In the genomic region with DNA sequence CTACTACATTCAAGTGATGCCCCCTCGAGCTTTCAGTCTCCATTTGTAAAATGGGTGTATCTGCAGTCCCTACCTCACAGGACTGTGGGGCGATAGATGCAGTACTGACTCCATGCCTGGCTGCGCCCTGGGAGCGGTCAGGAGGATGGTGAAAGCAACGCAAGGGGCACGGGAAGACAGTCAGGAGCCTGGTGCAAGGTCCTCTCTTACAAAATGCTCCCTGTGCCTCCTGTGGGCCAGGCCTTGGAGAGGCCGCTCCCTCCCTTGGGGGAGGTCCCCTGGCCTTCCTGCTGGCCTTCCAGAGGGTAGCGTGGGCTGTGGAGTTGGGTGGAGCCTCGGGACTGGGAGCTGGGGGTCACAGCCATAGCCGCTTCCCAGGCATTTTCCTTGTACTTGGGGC, we compare ENCODE assay signal across 31 cellular contexts. TPM values are rescaled to one million over a fixed set of nuclear protein-coding genes. Genes with fewer than 3 reads are reported as not detected.
"Had no signal": no experiment of that assay in that cellular context is flagged by ENCODE, and none has a peak within 500 bp of the region (broad histone marks: within the 10 kb centered on the region; RNA-seq: fewer than 3 reads in every experiment).

No MANE protein-coding gene starts in this region.

- H3K9me3 ChIP-seq: breast epithelium, gastroesophageal sphincter, neutrophil, ovary, stomach, thyroid gland, upper lobe of left lung, vagina had no signal

- H3K27ac ChIP-seq: breast epithelium, gastroesophageal sphincter, hepatocyte, neutrophil, ovary, stomach, thyroid gland, upper lobe of left lung, vagina had no signal

- H3K4me3 ChIP-seq: breast epithelium, gastroesophageal sphincter, hepatocyte, ovary, smooth muscle cell, stomach, thyroid gland, upper lobe of left lung, vagina had no signal

- H3K4me3 Mint-ChIP-seq: activated CD4-positive, alpha-beta T cell treated with anti-CD3 and anti-CD28 coated beads for 36 hours; activated CD8-positive, alpha-beta memory T cell treated with anti-CD3 and anti-CD28 coated beads, Interleukin-2, amount 10 ng/mL, durations not matched to agents 7 days and 5 days; activated CD8-positive, alpha-beta T cell treated with anti-CD3 and anti-CD28 coated beads, Interleukin-2, amount 10 ng/mL, durations not matched to agents 7 days and 5 days; central memory CD8-positive, alpha-beta T cell; natural killer cell; stimulated activated naive B cell treated with anti-CD40 and anti-IgM and Interleukin-4, amounts not matched to agents 10 μg/mL and 1 μg/mL and 100 μg/mL, for 72 hours had no signal

- H3K27me3 ChIP-seq: breast epithelium, gastroesophageal sphincter, hepatocyte, neutrophil, ovary, stomach, thyroid gland, upper lobe of left lung, vagina had no signal

- H3K4me1 ChIP-seq: breast epithelium, gastroesophageal sphincter, stomach, thyroid gland, upper lobe of left lung, vagina had no signal

- H3K27ac Mint-ChIP-seq: activated CD4-positive, alpha-beta T cell treated with anti-CD3 and anti-CD28 coated beads for 36 hours; activated CD8-positive, alpha-beta memory T cell treated with anti-CD3 and anti-CD28 coated beads, Interleukin-2, amount 10 ng/mL, durations not matched to agents 7 days and 5 days; activated CD8-positive, alpha-beta T cell treated with anti-CD3 and anti-CD28 coated beads, Interleukin-2, amount 10 ng/mL, durations not matched to agents 7 days and 5 days; activated naive CD4-positive, alpha-beta T cell treated with anti-CD3 and anti-CD28 coated beads, Interleukin-2, amount 50 U/mL, for 72 hours; activated T-helper 2 cell treated with anti-CD3 and anti-CD28 coated beads, Interferon-gamma antibody, Interleukin-2, Interleukin-4, amounts not matched to agents 10 μg/mL and 5 μg/mL and 100 μg/mL, durations not matched to agents 14 hours and 24 hours and 36 hours; natural killer cell; progenitor cell of endocrine pancreas; stimulated activated naive B cell treated with anti-CD40 and anti-IgM and Interleukin-4, amounts not matched to agents 10 μg/mL and 1 μg/mL and 100 μg/mL, for 72 hours had no signal

- H3K9me3 Mint-ChIP-seq: activated naive CD4-positive, alpha-beta T cell treated with anti-CD3 and anti-CD28 coated beads, Interleukin-2, amount 50 U/mL, for 72 hours; activated T-helper 2 cell treated with anti-CD3 and anti-CD28 coated beads, Interferon-gamma antibody, Interleukin-2, Interleukin-4, amounts not matched to agents 10 μg/mL and 5 μg/mL and 100 μg/mL, durations not matched to agents 14 hours and 24 hours and 36 hours; central memory CD8-positive, alpha-beta T cell; natural killer cell; stimulated activated naive B cell treated with anti-CD40 and anti-IgM and Interleukin-4, amounts not matched to agents 10 μg/mL and 1 μg/mL and 100 μg/mL, for 72 hours had no signal

- DNase-seq: activated CD4-positive, alpha-beta T cell treated with anti-CD3 and anti-CD28 coated beads for 36 hours; activated CD4-positive, CD25-positive, alpha-beta regulatory T cell; activated CD8-positive, alpha-beta memory T cell treated with anti-CD3 and anti-CD28 coated beads, Interleukin-2, amount 10 ng/mL, durations not matched to agents 7 days and 5 days; activated CD8-positive, alpha-beta T cell treated with anti-CD3 and anti-CD28 coated beads, Interleukin-2, amount 10 ng/mL, durations not matched to agents 7 days and 5 days; activated T-cell treated with anti-CD3 and anti-CD28 coated beads, Interleukin-2, amount 50 U/mL, for 48 hours; dermis blood vessel endothelial cell; effector CD4-positive, alpha-beta T cell; erythroblast; islet precursor cell; left cardiac atrium; natural killer cell; ovary; retina; stimulated activated CD4-positive, alpha-beta T cell treated with anti-CD3 and anti-CD28 coated beads, Interleukin-15, amount 100 ng/mL, for 24 hours; stimulated activated CD4-positive, alpha-beta T cell treated with anti-CD3 and anti-CD28 coated beads, Interleukin-2, amount 100 ng/mL, for 24 hours; stimulated activated naive B cell treated with anti-CD40 and anti-IgM and Interleukin-4, amounts not matched to agents 10 μg/mL and 1 μg/mL and 100 μg/mL, for 72 hours; stomach; upper lobe of left lung had no signal

- ATAC-seq: activated CD4-positive, alpha-beta T cell treated with anti-CD3 and anti-CD28 coated beads for 36 hours; activated CD8-positive, alpha-beta memory T cell treated with anti-CD3 and anti-CD28 coated beads, Interleukin-2, amount 10 ng/mL, durations not matched to agents 7 days and 5 days; activated CD8-positive, alpha-beta T cell treated with anti-CD3 and anti-CD28 coated beads, Interleukin-2, amount 10 ng/mL, durations not matched to agents 7 days and 5 days; activated naive CD4-positive, alpha-beta T cell treated with anti-CD3 and anti-CD28 coated beads, Interleukin-2, amount 50 U/mL, for 72 hours; gastroesophageal sphincter; natural killer cell; stimulated activated naive B cell treated with anti-CD40 and anti-IgM and Interleukin-4, amounts not matched to agents 10 μg/mL and 1 μg/mL and 100 μg/mL, for 72 hours had no signal

- H3K27me3 Mint-ChIP-seq: activated CD4-positive, alpha-beta T cell treated with anti-CD3 and anti-CD28 coated beads for 36 hours; activated CD8-positive, alpha-beta memory T cell treated with anti-CD3 and anti-CD28 coated beads, Interleukin-2, amount 10 ng/mL, durations not matched to agents 7 days and 5 days; central memory CD8-positive, alpha-beta T cell; progenitor cell of endocrine pancreas; stimulated activated naive B cell treated with anti-CD40 and anti-IgM and Interleukin-4, amounts not matched to agents 10 μg/mL and 1 μg/mL and 100 μg/mL, for 72 hours had no signal

- H3K36me3 ChIP-seq: breast epithelium, ovary, vagina had no signal

- H3K36me3 Mint-ChIP-seq: activated CD8-positive, alpha-beta memory T cell treated with anti-CD3 and anti-CD28 coated beads, Interleukin-2, amount 10 ng/mL, durations not matched to agents 7 days and 5 days; activated naive CD4-positive, alpha-beta T cell treated with anti-CD3 and anti-CD28 coated beads, Interleukin-2, amount 50 U/mL, for 72 hours; natural killer cell; stimulated activated naive B cell treated with anti-CD40 and anti-IgM and Interleukin-4, amounts not matched to agents 10 μg/mL and 1 μg/mL and 100 μg/mL, for 72 hours had no signal

RNA-seq across cellular contexts. Expression of gene FAM151A, which starts 21.6 kb away (rescaled TPM):
- total RNA-seq: activated CD4-positive, alpha-beta T cell treated with anti-CD3 and anti-CD28 coated beads for 36 hours; activated CD8-positive, alpha-beta memory T cell treated with anti-CD3 and anti-CD28 coated beads, Interleukin-2, amount 10 ng/mL, durations not matched to agents 7 days and 5 days; activated CD8-positive, alpha-beta T cell treated with anti-CD3 and anti-CD28 coated beads, Interleukin-2, amount 10 ng/mL, durations not matched to agents 7 days and 5 days; activated naive CD4-positive, alpha-beta T cell treated with anti-CD3 and anti-CD28 coated beads, Interleukin-2, amount 50 U/mL, for 72 hours; activated T-helper 2 cell treated with anti-CD3 and anti-CD28 coated beads, Interferon-gamma antibody, Interleukin-2, Interleukin-4, amounts not matched to agents 10 μg/mL and 5 μg/mL and 100 μg/mL, durations not matched to agents 14 hours and 24 hours and 36 hours; dermis blood vessel endothelial cell; gastroesophageal sphincter; lower leg skin; natural killer cell; ovary; progenitor cell of endocrine pancreas; smooth muscle cell; T-helper 2 cell treated with Interferon-gamma antibody and Interleukin-4, amounts not matched to agents 100 ng/mL and 5 ng/mL, for 36 hours; thyroid gland; upper lobe of left lung; vagina had no signal
- polyA plus RNA-seq: smooth muscle cell had no signal

RNA-seq across cellular contexts. Expression of gene MROH7, which starts 39.9 kb away (rescaled TPM):
- total RNA-seq: activated CD8-positive, alpha-beta memory T cell treated with anti-CD3 and anti-CD28 coated beads, Interleukin-2, amount 10 ng/mL, durations not matched to agents 7 days and 5 days; activated CD8-positive, alpha-beta T cell treated with anti-CD3 and anti-CD28 coated beads, Interleukin-2, amount 10 ng/mL, durations not matched to agents 7 days and 5 days had no signal
